Comparison of ENCODE assay signal across 12 cellular contexts in genomic region chr10:14016011-14016536, GRCh38.
DNase-seq lines count a peak whose midpoint lies in the region; ATAC-seq, FAIRE-seq and TF ChIP-seq lines count a peak whose summit lies in the region.
"Had no signal": no experiment of that assay in that cellular context is flagged by ENCODE, and none has a peak within 500 bp of the region (broad histone marks: within the 10 kb centered on the region; RNA-seq: fewer than 3 reads in every experiment).

No MANE protein-coding gene starts in this region.

- WGBS in trophoblast cell (ENCODE audit: extremely low coverage, insufficient coverage, insufficient read length) = no CpG with 5 or more reads among the region's 8 CpGs

- H3K27ac Mint-ChIP-seq in chondrocyte (ENCODE audit: unreplicated experiment) = no peak overlapping the region

- no peaks in the 10 kb centered on the region for H3K36me3 ChIP-seq in trophoblast cell (ENCODE audit: control insufficient read depth in 1 of 2, insufficient read depth in 2 of 2, low read length in 2 of 2)

- ATAC-seq in GM21423 (IDR thresholded peaks at IDR 0.05; ENCODE audit: unreplicated experiment) = no peak

- no peak overlapping the region for H2BK5ac ChIP-seq in trophoblast cell (ENCODE audit: low read depth, low read length, poor library complexity)

- H3K27me3 ChIP-seq in trophoblast cell (ENCODE audit: insufficient read depth, low read length) = no peaks in the 10 kb centered on the region

- no peak overlapping the region for H3K27ac ChIP-seq in trophoblast cell (ENCODE audit: low read depth, low read length)

- H2AK5ac ChIP-seq in trophoblast cell (ENCODE audit: low read length) = no peak overlapping the region

- H3K9me3 Mint-ChIP-seq in chondrocyte (ENCODE audit: low read depth) = peaks cover 8% of the 10 kb centered on the region

- no peak overlapping the region for H4K91ac ChIP-seq in trophoblast cell (ENCODE audit: low read depth, low read length)

- H2AFZ ChIP-seq in trophoblast cell (ENCODE audit: insufficient read depth, low read length, poor library complexity) = no peak overlapping the region

- no peak overlapping the region for H3K4me3 ChIP-seq in trophoblast cell (ENCODE audit: low read depth, low read length)

- H3K18ac ChIP-seq in trophoblast cell (ENCODE audit: low read length) = no peak overlapping the region

- H3K36me3 Mint-ChIP-seq in chondrocyte (ENCODE audit: low read depth) = peaks cover 7% of the 10 kb centered on the region

- H3K79me2 ChIP-seq in trophoblast cell (ENCODE audit: control insufficient read depth, insufficient read depth, low read length, poor library complexity) = no peaks in the 10 kb centered on the region

- no peak for TF ChIP-seq CTCF in chondrocyte (IDR thresholded peaks at IDR 0.05)

- no peak overlapping the region for H3K14ac ChIP-seq in trophoblast cell (ENCODE audit: low read length)

- H2BK12ac ChIP-seq in trophoblast cell (ENCODE audit: low read length) = no peak overlapping the region

- peaks cover 56% of the 10 kb centered on the region for H3K4me1 Mint-ChIP-seq in chondrocyte (ENCODE audit: low read depth)

- H2BK120ac ChIP-seq in trophoblast cell (ENCODE audit: insufficient read depth, low read length, poor library complexity) = no peak overlapping the region

- H4K8ac ChIP-seq in trophoblast cell (ENCODE audit: low read depth, low read length) = no peak overlapping the region

- peak; percentile 40 for FAIRE-seq in GM12892 (lab: Jason Lieb, UNC)
- FAIRE-seq: TTC549 had no signal

- no peak overlapping the region for H3K4ac ChIP-seq in trophoblast cell (ENCODE audit: low read depth, low read length)

- no peak overlapping the region for H3K9ac ChIP-seq in trophoblast cell (ENCODE audit: low read length)

- no peaks in the 10 kb centered on the region for H3K27me3 Mint-ChIP-seq in chondrocyte (ENCODE audit: low read depth)

- H3K4me3 Mint-ChIP-seq in chondrocyte (ENCODE audit: unreplicated experiment) = no peak overlapping the region

- H4K12ac ChIP-seq in trophoblast cell (ENCODE audit: low read depth, low read length) = no peak overlapping the region

- no peak overlapping the region for H3K4me2 ChIP-seq in trophoblast cell (ENCODE audit: low read length)

- H3K79me1 ChIP-seq in trophoblast cell (ENCODE audit: low read length) = no peaks in the 10 kb centered on the region

- no peaks in the 10 kb centered on the region for H3K4me1 ChIP-seq in trophoblast cell (ENCODE audit: control insufficient read depth in 1 of 2, insufficient read depth in 2 of 2, low read length in 2 of 2)

- no peak for TF ChIP-seq POLR2A in GM12892 (IDR thresholded peaks at IDR 0.05; ENCODE audit: low read depth, low read length)

- no peaks in the 10 kb centered on the region for H3K9me3 ChIP-seq in trophoblast cell (ENCODE audit: insufficient read depth, low read depth, low read length)

- peak overlapping the region; percentile 24 for H3K23ac ChIP-seq in trophoblast cell (ENCODE audit: low read length)

- DNase-seq in GM12892 (ENCODE audit: insufficient read length) (no peak), RPMI8226 (peak; percentile 28), globus pallidus (ENCODE audit: low spot score) (peak; percentile 68), trophoblast cell (peak in 1 of 2 donors; percentile 35), kidney tubule cell (ENCODE audit: low spot score) (no peak), DMS53 treated with DMSO at 0.1 percent for 48 hours (lab: John Stamatoyannopoulos, UW; ENCODE audit: unreplicated experiment) (no peak), chondrocyte (ENCODE audit: low spot score) (no peak)
- DNase-seq: activated effector memory CD4-positive, alpha-beta T cell treated with anti-CD3 and anti-CD28 coated beads, Interleukin-2, amount 50 U/mL, for 16 hours; DMS79 treated with DMSO at 0.1 percent for 48 hours; NCI-H226 had no signal

Comparison
In these comparisons a context has a peak if more than half of its experiments do, and no peak if none do; other contexts are left out.
1. DNase-seq: peak in RPMI8226 (single experiment) and globus pallidus (single experiment); none in GM12892 (single experiment), kidney tubule cell (single experiment), DMS53 treated with DMSO at 0.1 percent for 48 hours (single experiment) and chondrocyte (single experiment).